15 cellular contexts compared by ENCODE assay signal in the genomic region with DNA sequence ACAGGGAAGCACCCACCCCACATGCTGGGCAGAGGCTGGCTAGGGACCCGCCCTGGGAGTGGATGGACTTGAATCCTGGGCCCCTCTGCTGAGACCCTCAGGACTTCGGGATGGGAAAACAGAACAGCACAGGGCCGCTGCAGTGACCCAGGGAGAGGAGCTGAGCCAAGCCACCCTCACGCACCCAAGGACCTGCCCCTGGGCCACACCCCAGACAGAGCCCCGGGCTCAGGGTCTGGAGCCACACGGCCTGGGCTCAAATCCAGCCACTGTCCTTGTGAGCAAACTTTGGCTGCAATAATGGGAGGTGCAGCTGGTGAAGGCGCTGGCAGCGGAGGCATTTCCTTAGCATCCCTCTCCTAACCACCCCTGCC.
DNase-seq lines count a peak whose midpoint lies in the region; ATAC-seq and TF ChIP-seq lines count a peak whose summit lies in the region.
"Had no signal": no experiment of that assay in that cellular context is flagged by ENCODE, and none has a peak within 500 bp of the region (broad histone marks: within the 10 kb centered on the region; RNA-seq: fewer than 3 reads in every experiment).

No MANE protein-coding gene starts in this region.

- H3K4me1 ChIP-seq in left ventricle myocardium inferior, result peaks cover 23% of the 10 kb centered on the region
- peaks cover 0 to 2% of the 10 kb centered on the region in 2 donors for H3K4me1 ChIP-seq in neuronal stem cell (ENCODE audit: control insufficient read depth in 2 of 2, insufficient read depth in 1 of 2, low read depth in 1 of 2, low read length in 2 of 2)

- no peak overlapping the region for H3K14ac ChIP-seq in neuronal stem cell (ENCODE audit: low read length)

- peaks cover 1% of the 10 kb centered on the region for H3K79me1 ChIP-seq in neuronal stem cell (ENCODE audit: low read depth, low read length)

- WGBS in neuronal stem cell (ENCODE audit: extremely low coverage in 2 of 2, insufficient read length in 2 of 2, insufficient replicate concordance in 1 of 2), 2 donors, result no CpG with 5 or more reads among the region's 8 CpGs

- H3K9ac ChIP-seq in neuronal stem cell (ENCODE audit: low read depth, low read length, poor library complexity), result peak overlapping the region; percentile 50

- no peak overlapping the region for H4K8ac ChIP-seq in neuronal stem cell (ENCODE audit: low read depth, low read length)

- no peak overlapping the region for H3K23ac ChIP-seq in neuronal stem cell (ENCODE audit: low read depth, low read length, poor library complexity)

- H2BK12ac ChIP-seq in neuronal stem cell (ENCODE audit: low read length), result peak overlapping the region; percentile 63

- peak overlapping the region; percentile 94 for H3K18ac ChIP-seq in neuronal stem cell (ENCODE audit: low read length)

- no peaks in the 10 kb centered on the region for H3K9me3 Mint-ChIP-seq in Calu3 (ENCODE audit: low read depth, unreplicated experiment)
- H3K9me3 Mint-ChIP-seq: activated naive CD8-positive, alpha-beta T cell treated with anti-CD3 and anti-CD28 coated beads for 36 hours; activated T-helper 1 cell treated with anti-CD3 and anti-CD28 coated beads, Interleukin-12 subunit alpha, Interleukin-12 subunit beta, Interleukin-2, Interleukin-4 antibody, amounts not matched to agents 30 ng/mL and 10 ng/mL and 1 ng/mL, durations not matched to agents 14 hours and 24 hours and 36 hours; HFFc6; stimulated activated naive B cell treated with anti-CD40 and anti-IgM and Interleukin-4, amounts not matched to agents 10 μg/mL and 1 μg/mL and 100 μg/mL, for 72 hours had no signal

- H2AFZ ChIP-seq in neuronal stem cell (ENCODE audit: low read length), result no peak overlapping the region

- H3K27ac Mint-ChIP-seq in Calu3 (ENCODE audit: unreplicated experiment), result peak overlapping the region; percentile 83
- H3K27ac Mint-ChIP-seq: activated naive CD8-positive, alpha-beta T cell treated with anti-CD3 and anti-CD28 coated beads for 36 hours; stimulated activated naive B cell treated with anti-CD40 and anti-IgM and Interleukin-4, amounts not matched to agents 10 μg/mL and 1 μg/mL and 100 μg/mL, for 72 hours had no signal

- H3K4me1 Mint-ChIP-seq in Calu3 (ENCODE audit: low read depth, unreplicated experiment), result peaks cover 21% of the 10 kb centered on the region

- H2BK5ac ChIP-seq in neuronal stem cell (ENCODE audit: low read length), result no peak overlapping the region

- H3K4me3 ChIP-seq in left ventricle myocardium inferior (no peak overlapping the region), neuronal stem cell (ENCODE audit: low read length in 2 of 2) (no peak overlapping the region)

- no peaks in the 10 kb centered on the region for H3K27me3 ChIP-seq in left ventricle myocardium inferior (ENCODE audit: low read depth)
- H3K27me3 ChIP-seq in neuronal stem cell (ENCODE audit: control insufficient read depth in 3 of 3, insufficient read depth in 3 of 3, low read depth in 1 of 3, low read length in 3 of 3), result no peaks in the 10 kb centered on the region
- H3K27me3 ChIP-seq: thyroid gland had no signal

- H3K9me3 ChIP-seq in left ventricle myocardium inferior (replicated peaks) (no peaks in the 10 kb centered on the region), neuronal stem cell (replicated peaks in 1 of 2; ENCODE audit: control insufficient read depth in 2 of 2, insufficient read depth in 1 of 2, low read depth in 1 of 2, low read length in 2 of 2) (no peaks in the 10 kb centered on the region)
- H3K9me3 ChIP-seq: thyroid gland had no signal

- H3K27me3 Mint-ChIP-seq in Calu3 (ENCODE audit: unreplicated experiment), result no peaks in the 10 kb centered on the region
- H3K27me3 Mint-ChIP-seq: activated naive CD8-positive, alpha-beta T cell treated with anti-CD3 and anti-CD28 coated beads for 36 hours had no signal

- BruUV-seq in Calu3 (replicated peaks; lab: Mats Ljungman, UMichigan), result no TSS peak

- peak overlapping the region; percentile 91 for H3K27ac ChIP-seq in RWPE1
- peak overlapping the region; percentile 15 for H3K27ac ChIP-seq in left ventricle myocardium inferior (replicated peaks)
- H3K27ac ChIP-seq in neuronal stem cell (replicated peaks; ENCODE audit: low read length), result no peak overlapping the region
- H3K27ac ChIP-seq: coronary artery, thyroid gland had no signal

- POLR2A ChIA-PET in RWPE1 (lab: Yijun Ruan, JAX; ENCODE audit: low non-redundant PET), result no interaction called here

- no peak overlapping the region for H3K4me2 ChIP-seq in neuronal stem cell (ENCODE audit: insufficient read depth, low read length, poor library complexity, severe bottlenecking)

- no peaks in the 10 kb centered on the region for H3K36me3 ChIP-seq in left ventricle myocardium inferior
- H3K36me3 ChIP-seq in neuronal stem cell (replicated peaks in 1 of 2; ENCODE audit: control insufficient read depth in 2 of 2, insufficient read depth in 2 of 2, low read length in 2 of 2), result peaks cover 0 to 31% of the 10 kb centered on the region in 2 donors
- H3K36me3 ChIP-seq: thyroid gland had no signal

- ATAC-seq in HG02870 (IDR thresholded peaks at IDR 0.05; ENCODE audit: unreplicated experiment) (no peak), HG03439 (IDR thresholded peaks at IDR 0.05; ENCODE audit: unreplicated experiment) (no peak)

- CTCF ChIA-PET in Calu3 (lab: Charles Lee), result interaction anchor here (0.6 to 2.9 kb wide), 55 partner anchors 10 to 956 kb away, joined by 3 to 66 read pairs (median 6); no protein-coding TSS in a partner anchor
- CTCF ChIA-PET in RWPE1 (lab: Yijun Ruan, JAX), result interaction anchor here (0.6 to 3.2 kb wide), 134 partner anchors 10 to 1236 kb away, joined by 3 to 45 read pairs (median 4); a partner anchor contains a TSS

- TF ChIP-seq CTCF in Calu3 (IDR thresholded peaks at IDR 0.05; ENCODE audit: unreplicated experiment) (no peak), RWPE1 (conservative IDR thresholded peaks at IDR 0.05; ENCODE audit: low read depth) (no peak), left ventricle myocardium inferior (IDR thresholded peaks at IDR 0.05; ENCODE audit: borderline replicate concordance) (no peak)

- DNase-seq in Calu3, result no peak
- no peak for DNase-seq in RWPE1 (ENCODE audit: low spot score)
- no peak for DNase-seq in left ventricle myocardium inferior
- no peak for DNase-seq in neuronal stem cell (ENCODE audit: low spot score)
- DNase-seq in activated naive CD4-positive, alpha-beta T cell (lab: John Stamatoyannopoulos, UW), result no peak
- no peak for DNase-seq in HT-29 (ENCODE audit: low spot score)

- peak overlapping the region; percentile 26 for H3K4ac ChIP-seq in neuronal stem cell (ENCODE audit: low read length)

- H2BK15ac ChIP-seq in neuronal stem cell (ENCODE audit: low read length), result peak overlapping the region; percentile 42

- intact Hi-C loops in Calu3 (cut with micrococcal nuclease; ENCODE audit: unreplicated experiment), result loop anchor here (1.0 to 5.0 kb wide), 8 partner anchors 81 to 958 kb away; no protein-coding TSS in a partner anchor
- intact Hi-C loops in left ventricle myocardium inferior (cut with micrococcal nuclease), result loop anchor here (5.0 kb wide), 1 partner anchor 943 kb away; no protein-coding TSS in a partner anchor

- peaks cover 12% of the 10 kb centered on the region for H3K36me3 Mint-ChIP-seq in Calu3 (ENCODE audit: insufficient read depth, unreplicated experiment)
- H3K36me3 Mint-ChIP-seq: activated naive CD8-positive, alpha-beta T cell treated with anti-CD3 and anti-CD28 coated beads for 36 hours; brain had no signal

- H4K91ac ChIP-seq in neuronal stem cell (ENCODE audit: low read depth, low read length, poor library complexity), result no peak overlapping the region

- H3K4me3 Mint-ChIP-seq in Calu3 (ENCODE audit: low read depth, unreplicated experiment), result peak overlapping the region; percentile 65

- peak overlapping the region; percentile 49 for H2BK120ac ChIP-seq in neuronal stem cell (ENCODE audit: low read depth, low read length)

- H2AK5ac ChIP-seq in neuronal stem cell (ENCODE audit: low read depth, low read length), result peak overlapping the region; percentile 83
